In genomic region chr17:31697838-31698237, GRCh38 we compare ENCODE assay signal across 13 cellular contexts.
"Had no signal": no experiment of that assay in that cellular context is flagged by ENCODE, and none has a peak within 500 bp of the region (broad histone marks: within the 10 kb centered on the region; RNA-seq: fewer than 3 reads in every experiment).

No MANE protein-coding gene starts in this region.

- H3K4me1 ChIP-seq: foreskin keratinocyte had no signal

- ATAC-seq: foreskin keratinocyte had no signal

- H3K4me3 ChIP-seq: ovary, transverse colon had no signal

- H3K27me3 ChIP-seq: foreskin keratinocyte, ovary, transverse colon had no signal

- H3K9me3 ChIP-seq: ovary, transverse colon had no signal

- DNase-seq: activated CD4-positive, alpha-beta T cell treated with anti-CD3 and anti-CD28 coated beads, Interleukin-2, amount 10 ng/mL, durations not matched to agents 7 days and 5 days; activated gamma-delta T cell treated with Interleukin-2 at 50 U/mL for 16 hours; amniotic stem cell; cortex of kidney; effector CD8-positive, alpha-beta T cell; foreskin keratinocyte; ovary; stimulated activated CD4-positive, alpha-beta T cell treated with anti-CD3 and anti-CD28 coated beads, Interleukin-2, amount 100 ng/mL, for 48 hours; stimulated activated naive CD4-positive, alpha-beta T cell; transverse colon had no signal

- H3K27ac Mint-ChIP-seq: activated naive CD8-positive, alpha-beta T cell; T-helper 2 cell treated with Interferon-gamma antibody and Interleukin-4, amounts not matched to agents 5 μg/mL and 100 μg/mL, for 36 hours had no signal

- H3K4me3 Mint-ChIP-seq: activated CD4-positive, alpha-beta T cell treated with anti-CD3 and anti-CD28 coated beads, Interleukin-2, amount 10 ng/mL, durations not matched to agents 7 days and 5 days; activated naive CD8-positive, alpha-beta T cell; central memory CD8-positive, alpha-beta T cell; T-helper 2 cell treated with Interferon-gamma antibody and Interleukin-4, amounts not matched to agents 5 μg/mL and 100 μg/mL, for 36 hours had no signal

- H3K4me1 Mint-ChIP-seq: activated CD4-positive, alpha-beta T cell treated with anti-CD3 and anti-CD28 coated beads, Interleukin-2, amount 10 ng/mL, durations not matched to agents 7 days and 5 days; central memory CD8-positive, alpha-beta T cell had no signal

- H3K9me3 Mint-ChIP-seq: activated CD4-positive, alpha-beta T cell treated with anti-CD3 and anti-CD28 coated beads, Interleukin-2, amount 10 ng/mL, durations not matched to agents 7 days and 5 days; central memory CD8-positive, alpha-beta T cell; T-helper 2 cell treated with Interferon-gamma antibody and Interleukin-4, amounts not matched to agents 5 μg/mL and 100 μg/mL, for 36 hours had no signal

- H3K36me3 ChIP-seq: ovary, transverse colon had no signal

- H3K27ac ChIP-seq: foreskin keratinocyte, ovary had no signal
